Comparison of ENCODE assay signal across 26 cellular contexts in genomic region chr3:99731499-99731898, GRCh38.
"Had no signal": no experiment of that assay in that cellular context is flagged by ENCODE, and none has a peak within 500 bp of the region (broad histone marks: within the 10 kb centered on the region; RNA-seq: fewer than 3 reads in every experiment).

No MANE protein-coding gene starts in this region.

- H3K27ac ChIP-seq: breast epithelium, coronary artery, epithelial cell of prostate, gastroesophageal sphincter, ovary, psoas muscle, right atrium auricular region, upper lobe of left lung had no signal

- H3K4me3 ChIP-seq: breast epithelium, coronary artery, gastroesophageal sphincter, ovary, psoas muscle, right atrium auricular region, upper lobe of left lung had no signal

- H3K4me1 Mint-ChIP-seq: activated B cell treated with CpG ODN at 0.5 μM for 24 hours; activated naive CD8-positive, alpha-beta T cell treated with anti-CD3 and anti-CD28 coated beads, Interleukin-2, amount 10 ng/mL, durations not matched to agents 7 days and 5 days; central memory CD8-positive, alpha-beta T cell; natural killer cell had no signal

- H3K4me3 Mint-ChIP-seq: activated B cell treated with CpG ODN at 0.5 μM for 24 hours; activated naive CD8-positive, alpha-beta T cell treated with anti-CD3 and anti-CD28 coated beads, Interleukin-2, amount 10 ng/mL, durations not matched to agents 7 days and 5 days; activated T-cell treated with anti-CD3 and anti-CD28 coated beads, Interleukin-2, amount 50 U/mL, for 4 hours; central memory CD8-positive, alpha-beta T cell; endodermal cell; natural killer cell had no signal

- H3K9me3 ChIP-seq: breast epithelium, gastroesophageal sphincter, ovary, psoas muscle, right atrium auricular region, upper lobe of left lung had no signal

- DNase-seq: activated B cell treated with CpG ODN at 0.5 μM for 24 hours; activated CD4-positive, alpha-beta T cell treated with anti-CD3 and anti-CD28 coated beads for 4 hours; activated CD4-positive, alpha-beta T cell treated with anti-CD3 and anti-CD28 coated beads, Interleukin-2, amount 50 U/mL, for 48 hours; activated CD8-positive, alpha-beta memory T cell treated with anti-CD3 and anti-CD28 coated beads, Interleukin-2, amount 50 U/mL, for 48 hours; activated naive CD4-positive, alpha-beta T cell treated with Interleukin-2 at 50 U/mL for 16 hours; activated naive CD8-positive, alpha-beta T cell treated with anti-CD3 and anti-CD28 coated beads, Interleukin-2, amount 10 ng/mL, durations not matched to agents 7 days and 5 days; activated T-cell treated with anti-CD3 and anti-CD28 coated beads, Interleukin-2, amount 50 U/mL, for 4 hours; amniotic stem cell; endodermal cell; head of caudate nucleus; hypothalamus; left ventricle myocardium superior; midbrain; natural killer cell; ovary; psoas muscle; stimulated activated CD4-positive, alpha-beta T cell treated with anti-CD3 and anti-CD28 coated beads, Interleukin-4, amount 100 ng/mL, for 24 hours; stimulated activated naive CD4-positive, alpha-beta T cell treated with Interleukin-2 at 50 U/mL for 16 hours; T-helper 9 cell; upper lobe of left lung had no signal

- H3K27ac Mint-ChIP-seq: activated B cell treated with CpG ODN at 0.5 μM for 24 hours; activated naive CD8-positive, alpha-beta T cell treated with anti-CD3 and anti-CD28 coated beads, Interleukin-2, amount 10 ng/mL, durations not matched to agents 7 days and 5 days; endodermal cell; natural killer cell had no signal

- H3K36me3 Mint-ChIP-seq: activated naive CD8-positive, alpha-beta T cell treated with anti-CD3 and anti-CD28 coated beads, Interleukin-2, amount 10 ng/mL, durations not matched to agents 7 days and 5 days; natural killer cell had no signal

- H3K4me1 ChIP-seq: breast epithelium, gastroesophageal sphincter, psoas muscle, right atrium auricular region had no signal

- H3K36me3 ChIP-seq: breast epithelium, gastroesophageal sphincter, ovary, right atrium auricular region, upper lobe of left lung had no signal

- H3K9me3 Mint-ChIP-seq: activated B cell treated with CpG ODN at 0.5 μM for 24 hours; activated naive CD8-positive, alpha-beta T cell treated with anti-CD3 and anti-CD28 coated beads, Interleukin-2, amount 10 ng/mL, durations not matched to agents 7 days and 5 days; activated T-cell treated with anti-CD3 and anti-CD28 coated beads, Interleukin-2, amount 50 U/mL, for 4 hours; central memory CD8-positive, alpha-beta T cell had no signal

- H3K27me3 Mint-ChIP-seq: activated B cell treated with CpG ODN at 0.5 μM for 24 hours; central memory CD8-positive, alpha-beta T cell had no signal

- ATAC-seq: activated T-cell treated with anti-CD3 and anti-CD28 coated beads, Interleukin-2, amount 50 U/mL, for 4 hours; gastroesophageal sphincter; left ventricle myocardium superior; natural killer cell; psoas muscle had no signal

- H3K27me3 ChIP-seq: breast epithelium, gastroesophageal sphincter, ovary, right atrium auricular region, upper lobe of left lung had no signal
